15 cellular contexts compared by ENCODE assay signal in the genomic region with DNA sequence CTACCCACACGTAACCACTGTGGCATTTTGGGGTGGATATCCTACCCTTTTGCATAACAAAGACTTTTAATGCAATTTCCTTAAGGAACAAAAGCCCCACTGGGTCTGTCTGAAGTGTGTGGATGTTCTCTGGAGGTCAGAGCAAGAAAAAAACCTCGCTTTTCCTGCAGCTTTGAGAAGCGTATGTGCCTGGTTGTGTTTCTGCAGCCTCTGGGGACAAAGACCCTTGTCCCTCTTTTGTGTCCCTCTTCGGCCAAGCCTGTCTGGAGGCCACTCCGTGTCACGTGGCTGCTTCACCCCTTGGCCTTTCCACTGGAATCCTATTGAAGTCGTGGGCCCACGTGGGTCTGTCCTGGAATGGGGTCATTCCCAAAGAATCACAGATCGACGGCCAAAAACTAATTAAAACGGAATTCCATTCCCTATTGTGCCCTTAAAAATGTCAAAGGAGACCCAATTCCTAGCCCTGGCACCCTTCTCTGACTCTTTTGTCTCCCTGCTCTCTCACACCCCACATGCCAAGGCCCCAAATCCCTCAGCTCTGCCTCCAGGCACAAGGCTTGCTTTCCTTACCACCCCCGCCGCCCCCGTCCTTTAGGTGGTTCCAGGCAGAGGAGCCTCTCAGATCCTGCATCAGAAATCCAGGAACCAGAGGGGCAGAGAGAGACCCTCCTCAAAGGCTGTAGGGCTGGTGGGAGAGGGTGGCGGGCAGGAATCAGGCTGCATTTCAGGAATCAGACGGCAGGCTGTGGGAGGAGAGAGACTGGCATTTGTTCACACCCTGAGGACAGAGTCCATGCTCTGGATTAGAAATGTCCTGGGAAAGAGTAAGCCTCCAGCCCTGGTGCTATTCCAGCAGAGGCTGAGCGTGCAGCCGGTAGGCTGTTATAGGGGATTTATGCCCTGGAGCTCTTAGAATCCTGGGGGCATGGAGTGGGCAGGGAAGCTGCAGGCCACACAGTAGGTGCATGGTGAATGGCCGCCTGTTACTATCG. TPM values are rescaled to one million over a fixed set of nuclear protein-coding genes. Genes with fewer than 3 reads are reported as not detected.
DNase-seq lines count a peak whose midpoint lies in the region; ATAC-seq and TF ChIP-seq lines count a peak whose summit lies in the region.
"Had no signal": no experiment of that assay in that cellular context is flagged by ENCODE, and none has a peak within 500 bp of the region (broad histone marks: within the 10 kb centered on the region; RNA-seq: fewer than 3 reads in every experiment).

No MANE protein-coding gene starts in this region.

- H3K9me3 ChIP-seq in HUES64 (ENCODE audit: insufficient read depth, low read depth, low read length) (no peaks in the 10 kb centered on the region), ectodermal cell (ENCODE audit: control insufficient read depth, low read length) (no peaks in the 10 kb centered on the region), sigmoid colon (no peaks in the 10 kb centered on the region), esophagus muscularis mucosa (no peaks in the 10 kb centered on the region)

- peak overlapping the region; percentile 73 for H3K9ac ChIP-seq in HUES64 (ENCODE audit: low read depth, low read length)

- 44% methylated on average over 19 of the region's 20 CpGs for WGBS in HUES64
- 33 to 36% methylated on average over 19 to 20 of the region's 20 CpGs for WGBS in ectodermal cell, 2 experiments
- 67 to 78% methylated on average over 20 of the region's 20 CpGs for WGBS in sigmoid colon, 2 donors
- 72% methylated on average over 20 of the region's 20 CpGs for WGBS in esophagus muscularis mucosa

- peak overlapping the region; percentile 80 for H3K27ac ChIP-seq in HUES64 (ENCODE audit: low read depth, low read length)
- peak overlapping the region; percentile 96 for H3K27ac ChIP-seq in ectodermal cell (ENCODE audit: insufficient read depth, low read depth, low read length, poor library complexity, severe bottlenecking)
- H3K27ac ChIP-seq in sigmoid colon, result peak overlapping the region in 2 of 4 donors; percentile 12 to 27
- H3K27ac ChIP-seq in esophagus muscularis mucosa (replicated peaks in 1 of 4), result peak overlapping the region in 1 of 4 donors; percentile 32

- H3K4me1 ChIP-seq in HUES64 (ENCODE audit: insufficient read depth, low read length), result peaks cover 29% of the 10 kb centered on the region
- H3K4me1 ChIP-seq in ectodermal cell (ENCODE audit: control insufficient read depth, insufficient read depth, low read length), result peaks cover 40% of the 10 kb centered on the region
- no peaks in the 10 kb centered on the region for H3K4me1 ChIP-seq in sigmoid colon
- H3K4me1 ChIP-seq in esophagus muscularis mucosa, result peaks cover 0 to 8% (median 3%) of the 10 kb centered on the region in 4 donors

- H3K4me3 ChIP-seq in HUES64 (ENCODE audit: low read length), result no peak overlapping the region
- H3K4me3 ChIP-seq in ectodermal cell (ENCODE audit: insufficient read depth, low read depth, low read length), result no peak overlapping the region
- no peak overlapping the region for H3K4me3 ChIP-seq in sigmoid colon
- no peak overlapping the region for H3K4me3 ChIP-seq in esophagus muscularis mucosa
- H3K4me3 ChIP-seq: lung had no signal

- no peaks in the 10 kb centered on the region for H3K27me3 ChIP-seq in HUES64 (ENCODE audit: insufficient read depth, low read length)
- H3K27me3 ChIP-seq in ectodermal cell (ENCODE audit: control insufficient read depth, insufficient read depth, low read length, poor library complexity, severe bottlenecking), result no peaks in the 10 kb centered on the region
- no peaks in the 10 kb centered on the region for H3K27me3 ChIP-seq in sigmoid colon
- H3K27me3 ChIP-seq in esophagus muscularis mucosa, result peaks cover 0 to 6% (median 0%) of the 10 kb centered on the region in 4 donors

- peak; percentile 35 for DNase-seq in medulla oblongata (ENCODE audit: extremely low spot score)
- peak; percentile 53 for DNase-seq in sigmoid colon
- DNase-seq in GF-D8 (lab: John Stamatoyannopoulos, UW), result no peak
- no peak for DNase-seq in esophagus muscularis mucosa (ENCODE audit: extremely low spot score)
- DNase-seq in activated T-cell treated with anti-CD3 and anti-CD28 coated beads for 4 hours, result no peak
- DNase-seq: CD4-positive, alpha-beta T cell; effector CD4-positive, alpha-beta T cell; glutamatergic neuron; NCI-H187 treated with DMSO at 0.1 percent for 48 hours; SIG-M5 had no signal

- no peak for ATAC-seq in HG02852 (IDR thresholded peaks at IDR 0.05; ENCODE audit: unreplicated experiment)

- intact Hi-C loops in sigmoid colon (cut with DNase I), result no loop called here
- intact Hi-C loops in esophagus muscularis mucosa (cut with DNase I), result no loop called here

- H3K36me3 ChIP-seq in HUES64 (ENCODE audit: insufficient read depth, low read length) (no peaks in the 10 kb centered on the region), ectodermal cell (ENCODE audit: control insufficient read depth, insufficient read depth, low read length) (no peaks in the 10 kb centered on the region), sigmoid colon (peaks cover 0 to 15% (median 1%) of the 10 kb centered on the region in 4 donors), esophagus muscularis mucosa (peaks cover 0 to 30% (median 8%) of the 10 kb centered on the region in 4 donors)

- TF ChIP-seq POLR2A in sigmoid colon (IDR thresholded peaks at IDR 0.05) (no peak), esophagus muscularis mucosa (IDR thresholded peaks at IDR 0.05; ENCODE audit: low read depth) (no peak)

- TF ChIP-seq EP300 in sigmoid colon (IDR thresholded peaks at IDR 0.05), result no peak
- no peak for TF ChIP-seq EP300 in esophagus muscularis mucosa (IDR thresholded peaks at IDR 0.05)

- TF ChIP-seq CTCF in sigmoid colon (IDR thresholded peaks at IDR 0.05) (no peak), esophagus muscularis mucosa (IDR thresholded peaks at IDR 0.05) (no peak)

RNA-seq across cellular contexts. Expression of gene CYP46A1, which starts 12.6 kb away (rescaled TPM):
- 0.75 TPM for polyA plus RNA-seq in HUES64 (2013, experiment 1 of 2)
- 1.1 TPM for polyA plus RNA-seq in HUES64 (2013, experiment 2 of 2)
- polyA plus RNA-seq in ectodermal cell (2013, experiment 1 of 4), result 4.0 TPM
- polyA plus RNA-seq in ectodermal cell (2013, experiment 2 of 4), result 3.3 TPM
- 3.4 TPM for polyA plus RNA-seq in ectodermal cell (2013, experiment 3 of 4)
- 3.2 TPM for polyA plus RNA-seq in ectodermal cell (2013, experiment 4 of 4)
- total RNA-seq in sigmoid colon, result 1 to 10 TPM in 3 of 4 donors, under 1 TPM in 1; 0.36 to 2.0 (median 1.6) TPM
- under 1 TPM in 2 of 3 donors, not detected in 1; under 0.01 to 0.35 TPM for polyA plus RNA-seq in sigmoid colon
- total RNA-seq in esophagus muscularis mucosa, result 1 to 10 TPM; 1.2 to 2.5 (median 1.9) TPM

RNA-seq across cellular contexts. Expression of gene HHIPL1, which starts 26.6 kb away (rescaled TPM):
- 1.7 TPM for polyA plus RNA-seq in HUES64 (2013, experiment 1 of 2)
- polyA plus RNA-seq in HUES64 (2013, experiment 2 of 2), result 1.8 TPM
- 2.7 TPM for polyA plus RNA-seq in ectodermal cell (2013, experiment 1 of 4)
- 2.8 TPM for polyA plus RNA-seq in ectodermal cell (2013, experiment 2 of 4)
- 2.3 TPM for polyA plus RNA-seq in ectodermal cell (2013, experiment 3 of 4)
- polyA plus RNA-seq in ectodermal cell (2013, experiment 4 of 4), result 2.3 TPM
- total RNA-seq in sigmoid colon, result 10 to 100 TPM in 1 of 4 donors, 1 to 10 TPM in 3; 3.6 to 10.8 (median 7.0) TPM
- under 1 TPM in 1 of 3 donors, not detected in 2; 0.80 TPM for polyA plus RNA-seq in sigmoid colon
- 1 to 10 TPM; 4.2 to 9.1 (median 5.9) TPM for total RNA-seq in esophagus muscularis mucosa
- total RNA-seq: activated CD8-positive, alpha-beta memory T cell treated with anti-CD3 and anti-CD28 coated beads for 36 hours; CD4-positive, alpha-beta T cell had no signal

Comparison
In these comparisons a context has a peak if more than half of its experiments do, and no peak if none do; other contexts are left out.
1. DNase-seq: peak in medulla oblongata (single experiment) and sigmoid colon (single experiment); none in GF-D8 (single experiment), esophagus muscularis mucosa (single experiment) and activated T-cell treated with anti-CD3 and anti-CD28 coated beads for 4 hours (single experiment).